16 cellular contexts compared by ENCODE assay signal in the genomic region with DNA sequence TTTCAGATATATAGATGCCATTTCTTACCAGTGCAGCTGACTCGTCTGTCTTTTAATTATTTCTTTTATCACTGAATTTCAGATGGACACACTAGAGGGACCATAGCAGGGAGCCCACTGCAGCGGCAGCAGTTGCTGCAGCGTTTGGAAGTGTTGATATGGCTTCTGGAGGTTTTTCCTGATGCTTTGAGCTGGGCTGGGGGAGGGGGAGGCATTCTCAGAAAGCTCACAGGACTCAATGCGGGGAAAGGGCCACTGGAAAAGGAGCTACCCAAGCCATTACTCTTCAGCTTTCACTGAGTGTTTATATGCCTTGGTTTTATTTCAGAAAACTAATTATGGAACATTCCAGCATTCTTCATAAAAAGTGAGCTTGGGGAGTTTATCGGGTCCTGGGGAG.
DNase-seq lines count a peak whose midpoint lies in the region; ATAC-seq, FAIRE-seq and TF ChIP-seq lines count a peak whose summit lies in the region.
"Had no signal": no experiment of that assay in that cellular context is flagged by ENCODE, and none has a peak within 500 bp of the region (broad histone marks: within the 10 kb centered on the region; RNA-seq: fewer than 3 reads in every experiment).

No MANE protein-coding gene starts in this region.

- no peak overlapping the region for H3K9ac ChIP-seq in H1 (replicated peaks in 1 of 4; ENCODE audit: extremely low read depth in 1 of 4, low read depth in 3 of 4, low read length in 3 of 4)
- H3K9ac ChIP-seq in neuronal stem cell (ENCODE audit: low read depth, low read length, poor library complexity) = no peak overlapping the region
- H3K9ac ChIP-seq: BLaER1, GM23248 had no signal

- H3K4me3 ChIP-seq in H1 (ENCODE audit: extremely low read depth in 1 of 4, insufficient read depth in 2 of 4, low read depth in 3 of 4, low read length in 4 of 4) = no peak overlapping the region; a peak in 1 of 8 replicates
- H3K4me3 ChIP-seq in neuronal stem cell (ENCODE audit: low read length in 2 of 2) = no peak overlapping the region
- H3K4me3 ChIP-seq: BLaER1, GM23248, HAP-1 had no signal

- H3K23me2 ChIP-seq in H1 (ENCODE audit: low read depth, low read length) = no peaks in the 10 kb centered on the region; the same call in 1 of the 2 replicates

- H3K27me3 ChIP-seq in H1 (replicated peaks in 1 of 4; ENCODE audit: control insufficient read depth in 3 of 4, extremely low read depth in 1 of 4, insufficient read depth in 3 of 4, low read length in 3 of 4) (no peaks in the 10 kb centered on the region), neuronal stem cell (ENCODE audit: control insufficient read depth in 3 of 3, insufficient read depth in 3 of 3, low read depth in 1 of 3, low read length in 3 of 3) (no peaks in the 10 kb centered on the region)
- H3K27me3 ChIP-seq: BLaER1 had no signal

- H2BK15ac ChIP-seq in H1 (ENCODE audit: low read length) (no peak overlapping the region), neuronal stem cell (ENCODE audit: low read length) (no peak overlapping the region)

- H2BK12ac ChIP-seq in H1 (ENCODE audit: low read depth, low read length) = no peak overlapping the region
- H2BK12ac ChIP-seq in neuronal stem cell (ENCODE audit: low read length) = no peak overlapping the region

- no peak for TF ChIP-seq CTCF in H1 (IDR thresholded peaks at IDR 0.05; ENCODE audit: control extremely low read depth in 1 of 3, insufficient read depth in 1 of 3, low read depth in 1 of 3, low read length in 3 of 3)
- no peak for TF ChIP-seq CTCF in mesothelial cell of epicardium (IDR thresholded peaks at IDR 0.05; ENCODE audit: unreplicated experiment)

- H2AFZ ChIP-seq in H1 (ENCODE audit: low read length) = peak overlapping the region; percentile 46; the same call in 1 of the 2 replicates
- peak overlapping the region; percentile 65 for H2AFZ ChIP-seq in neuronal stem cell (ENCODE audit: low read length)
- H2AFZ ChIP-seq: GM23248 had no signal

- H3K27ac Mint-ChIP-seq in mesothelial cell of epicardium = peak overlapping the region; percentile 67
- H3K27ac Mint-ChIP-seq: CD8-positive, alpha-beta memory T cell had no signal

- no peak overlapping the region for H2BK20ac ChIP-seq in H1 (ENCODE audit: low read length)

- no peak for TF ChIP-seq EP300 in H1 (IDR thresholded peaks at IDR 0.05; ENCODE audit: borderline replicate concordance in 1 of 2, low read depth in 2 of 2, low read length in 2 of 2)

- H3K4ac ChIP-seq in H1 (replicated peaks; ENCODE audit: insufficient read length, low read depth, low read length) (no peak overlapping the region), neuronal stem cell (ENCODE audit: low read length) (no peak overlapping the region)

- peaks cover 25% of the 10 kb centered on the region for H3K4me1 Mint-ChIP-seq in mesothelial cell of epicardium
- H3K4me1 Mint-ChIP-seq: CD8-positive, alpha-beta memory T cell had no signal

- H3K9me3 ChIP-seq in H1 (ENCODE audit: insufficient read depth in 2 of 2, low read depth in 1 of 2, low read length in 1 of 2) = no peaks in the 10 kb centered on the region
- no peaks in the 10 kb centered on the region for H3K9me3 ChIP-seq in neuronal stem cell (replicated peaks in 1 of 2; ENCODE audit: control insufficient read depth in 2 of 2, insufficient read depth in 1 of 2, low read depth in 1 of 2, low read length in 2 of 2)
- H3K9me3 ChIP-seq: BLaER1, Caco-2, HAP-1 had no signal

- WGBS in H1 (ENCODE audit: extremely low coverage in 1 of 2, insufficient coverage in 1 of 2, insufficient read length in 1 of 2, insufficient replicate concordance in 2 of 2, low coverage in 1 of 2, low lambda C conversion rate in 2 of 2, missing lambda C conversion rate in 1 of 2), 2 experiments = 76% methylated on average over 5 of the region's 5 CpGs; no CpG with 5 or more reads in 1 of the 2 experiments
- WGBS in neuronal stem cell (ENCODE audit: extremely low coverage in 2 of 2, insufficient read length in 2 of 2, insufficient replicate concordance in 1 of 2), 2 donors = no CpG with 5 or more reads among the region's 5 CpGs

- H3K79me2 ChIP-seq in H1 (ENCODE audit: control insufficient read depth in 1 of 2, insufficient read depth in 2 of 2, low read length in 2 of 2) = no peaks in the 10 kb centered on the region

- no peak for TF ChIP-seq POLR2A in H1 (IDR thresholded peaks at IDR 0.05; ENCODE audit: control extremely low read depth in 1 of 2, low read depth in 2 of 2, low read length in 2 of 2)

- no peak overlapping the region for H3K23ac ChIP-seq in H1 (ENCODE audit: insufficient read length)
- H3K23ac ChIP-seq in neuronal stem cell (ENCODE audit: low read depth, low read length, poor library complexity) = no peak overlapping the region

- H3K36me3 Mint-ChIP-seq in mesothelial cell of epicardium = no peaks in the 10 kb centered on the region
- H3K36me3 Mint-ChIP-seq: CD8-positive, alpha-beta memory T cell had no signal

- H4K91ac ChIP-seq in H1 (replicated peaks; ENCODE audit: insufficient read length, low read length) = no peak overlapping the region
- H4K91ac ChIP-seq in neuronal stem cell (ENCODE audit: low read depth, low read length, poor library complexity) = no peak overlapping the region

- DNase-seq in ELF-1 (ENCODE audit: low read depth, low spot score) = peak; percentile 27
- DNase-seq in H1 (ENCODE audit: low read depth in 1 of 2, low spot score in 2 of 2) = no peak
- no peak for DNase-seq in mesothelial cell of epicardium (ENCODE audit: low spot score in 2 of 2, unreplicated experiment in 2 of 2)
- no peak for DNase-seq in neuronal stem cell (ENCODE audit: low spot score)
- no peak for DNase-seq in NCI-H748 treated with DMSO at 0.1 percent for 48 hours (lab: John Stamatoyannopoulos, UW)
- DNase-seq in activated CD4-positive, alpha-beta T cell treated with anti-CD3 and anti-CD28 coated beads, Interleukin-2, amount 50 U/mL, for 48 hours = no peak
- DNase-seq: Caco-2; CD8-positive, alpha-beta memory T cell; DMS53; GM23248 had no signal

- H4K20me1 ChIP-seq in H1 (replicated peaks in 1 of 2; ENCODE audit: control insufficient read depth in 1 of 2, insufficient read depth in 2 of 2, low read length in 2 of 2) = no peaks in the 10 kb centered on the region
- H4K20me1 ChIP-seq: BLaER1 had no signal

- H2BK5ac ChIP-seq in H1 (ENCODE audit: low read depth, low read length) (no peak overlapping the region), neuronal stem cell (ENCODE audit: low read length) (no peak overlapping the region)

- no peak overlapping the region for H3K56ac ChIP-seq in H1 (replicated peaks; ENCODE audit: insufficient read length, low read depth, low read length)

- H3K27me3 Mint-ChIP-seq in mesothelial cell of epicardium (ENCODE audit: low read depth) = no peaks in the 10 kb centered on the region

- H4K8ac ChIP-seq in H1 (ENCODE audit: extremely low read depth, insufficient read depth, low read length) (no peak overlapping the region), neuronal stem cell (ENCODE audit: low read depth, low read length) (no peak overlapping the region)

- H3K36me3 ChIP-seq in H1 (ENCODE audit: control insufficient read depth in 2 of 4, insufficient read depth in 4 of 4, low read length in 3 of 4) (no peaks in the 10 kb centered on the region), neuronal stem cell (replicated peaks in 1 of 2; ENCODE audit: control insufficient read depth in 2 of 2, insufficient read depth in 2 of 2, low read length in 2 of 2) (no peaks in the 10 kb centered on the region)
- H3K36me3 ChIP-seq: BLaER1, HAP-1 had no signal

- POLR2A ChIA-PET in H1 (lab: Charles Lee; ENCODE audit: partially characterized antibody) = no interaction called here

- CTCF ChIA-PET in H1 (lab: Charles Lee; ENCODE audit: partially characterized antibody) = no interaction called here

- H3K9me3 Mint-ChIP-seq in mesothelial cell of epicardium = no peaks in the 10 kb centered on the region

- H3K79me1 ChIP-seq in H1 (ENCODE audit: low read depth, low read length) (no peaks in the 10 kb centered on the region), neuronal stem cell (ENCODE audit: low read depth, low read length) (no peaks in the 10 kb centered on the region)

- H2AK5ac ChIP-seq in H1 (ENCODE audit: low read depth, low read length) = no peak overlapping the region
- H2AK5ac ChIP-seq in neuronal stem cell (ENCODE audit: low read depth, low read length) = no peak overlapping the region

- FAIRE-seq in H1 (lab: Jason Lieb, UNC) = no peak
- FAIRE-seq: HepG2, HTR-8/SVneo had no signal

- H3K4me2 ChIP-seq in H1 (ENCODE audit: insufficient read depth in 1 of 2, low read depth in 2 of 2, low read length in 2 of 2) (no peak overlapping the region; a peak in 1 of 4 replicates), neuronal stem cell (ENCODE audit: insufficient read depth, low read length, poor library complexity, severe bottlenecking) (no peak overlapping the region)
- H3K4me2 ChIP-seq: BLaER1 had no signal

- no peak overlapping the region for H2BK120ac ChIP-seq in H1 (replicated peaks; ENCODE audit: low read depth, low read length)
- no peak overlapping the region for H2BK120ac ChIP-seq in neuronal stem cell (ENCODE audit: low read depth, low read length)

- H3K27ac ChIP-seq in H1 (ENCODE audit: low read depth, low read length) = no peak overlapping the region
- H3K27ac ChIP-seq in neuronal stem cell (replicated peaks; ENCODE audit: low read length) = no peak overlapping the region
- H3K27ac ChIP-seq: 22Rv1, BLaER1, GM23248 had no signal

- no peak overlapping the region for H3K18ac ChIP-seq in H1 (ENCODE audit: extremely low read depth, low read length)
- H3K18ac ChIP-seq in neuronal stem cell (ENCODE audit: low read length) = no peak overlapping the region

- H3K14ac ChIP-seq in H1 (ENCODE audit: insufficient read length) (no peak overlapping the region), neuronal stem cell (ENCODE audit: low read length) (no peak overlapping the region)

- H3K4me3 Mint-ChIP-seq in mesothelial cell of epicardium = no peak overlapping the region
- H3K4me3 Mint-ChIP-seq: CD8-positive, alpha-beta memory T cell had no signal

- TF ChIP-seq RAD21 in H1 (IDR thresholded peaks at IDR 0.05 in 1 of 2, conservative IDR thresholded peaks at IDR 0.05 in 1 of 2; ENCODE audit: low read depth in 2 of 2, low read length in 2 of 2) = no peak

- H3K4me1 ChIP-seq in H1 (replicated peaks in 1 of 4; ENCODE audit: control insufficient read depth in 3 of 4, insufficient read depth in 4 of 4, low read length in 3 of 4) (peaks cover 0 to 6% (median 3%) of the 10 kb centered on the region in 4 experiments; a peak in 4 of 7 replicates), neuronal stem cell (ENCODE audit: control insufficient read depth in 2 of 2, insufficient read depth in 1 of 2, low read depth in 1 of 2, low read length in 2 of 2) (peaks cover 2 to 13% of the 10 kb centered on the region in 2 donors)
- H3K4me1 ChIP-seq: Caco-2, HAP-1 had no signal

- no peak overlapping the region for H4K5ac ChIP-seq in H1 (ENCODE audit: insufficient read length, low read depth, low read length)

- ATAC-seq in GM18873 (IDR thresholded peaks at IDR 0.05; ENCODE audit: low FRiP score, unreplicated experiment) = no peak
- ATAC-seq: HepG2 had no signal

TF ChIP-seq in H1, 55 proteins besides CTCF, POLR2A, EP300 and RAD21 (continues in another document):
- TF ChIP-seq SRF (IDR thresholded peaks at IDR 0.05; ENCODE audit: low read depth, low read length) = no peak
- no peak for TF ChIP-seq NANOG (IDR thresholded peaks at IDR 0.05; ENCODE audit: insufficient read depth, low read depth, low read length, poor library complexity, severe bottlenecking)
